In the genomic region with DNA sequence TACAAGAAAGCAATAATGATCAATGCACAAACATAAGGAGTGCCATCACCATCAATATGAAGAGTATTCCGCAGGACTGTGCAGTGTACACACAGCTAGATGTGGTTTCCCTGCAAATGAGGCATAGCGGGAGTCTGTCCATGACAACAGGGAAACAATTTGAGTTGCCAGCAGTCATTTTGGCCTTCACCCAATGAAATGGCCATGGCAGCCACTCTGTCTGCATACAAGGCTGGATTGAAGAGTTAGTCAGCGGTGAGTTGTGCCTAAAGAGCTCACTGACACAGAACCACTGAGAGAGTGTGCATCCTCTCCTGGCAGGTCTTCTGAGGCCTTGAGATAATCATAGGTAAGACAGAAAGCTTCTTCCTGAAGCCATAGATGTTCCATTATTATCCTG, we compare ENCODE assay signal across 13 cellular contexts.
DNase-seq lines count a peak whose midpoint lies in the region; ATAC-seq, FAIRE-seq and TF ChIP-seq lines count a peak whose summit lies in the region.
"Had no signal": no experiment of that assay in that cellular context is flagged by ENCODE, and none has a peak within 500 bp of the region (broad histone marks: within the 10 kb centered on the region; RNA-seq: fewer than 3 reads in every experiment).

No MANE protein-coding gene starts in this region.

- no peak overlapping the region for H2BK5ac ChIP-seq in IMR-90 (ENCODE audit: low read depth, low read length, poor library complexity, severe bottlenecking)

- CTCF ChIA-PET in IMR-90 (lab: Yijun Ruan, JAX), result no interaction called here
- CTCF ChIA-PET in activated CD8-positive, alpha-beta memory T cell treated with anti-CD3 and anti-CD28 coated beads, Interleukin-2, amount 10 ng/mL, durations not matched to agents 7 days and 5 days (lab: Charles Lee), result no interaction called here

- in situ Hi-C loops in IMR-90 (cut with MboI; ENCODE audit: low sequenced_read_pairs), result no loop called here

- H2AK5ac ChIP-seq in IMR-90 (ENCODE audit: low read depth, low read length), result no peak overlapping the region

- dilution Hi-C loops in IMR-90 (cut with HindIII; ENCODE audit: low sequenced_read_pairs, unreplicated experiment), result no loop called here

- FAIRE-seq in islet of Langerhans (lab: Jason Lieb, UNC), result peak; percentile 97

- no peaks in the 10 kb centered on the region for H3K36me3 Mint-ChIP-seq in activated CD8-positive, alpha-beta memory T cell treated with anti-CD3 and anti-CD28 coated beads, Interleukin-2, amount 10 ng/mL, durations not matched to agents 7 days and 5 days
- H3K36me3 Mint-ChIP-seq: CD8-positive, alpha-beta memory T cell; naive B cell had no signal

- POLR2A ChIA-PET in IMR-90 (lab: Charles Lee; ENCODE audit: unreplicated experiment), result no interaction called here

- H3K27me3 ChIP-seq in IMR-90 (ENCODE audit: control insufficient read depth, insufficient read depth, low read length), result no peaks in the 10 kb centered on the region
- H3K27me3 ChIP-seq: hepatocyte had no signal

- no peak overlapping the region for H4K5ac ChIP-seq in IMR-90 (ENCODE audit: low read depth, low read length)

- no peaks in the 10 kb centered on the region for H3K4me1 Mint-ChIP-seq in activated CD8-positive, alpha-beta memory T cell treated with anti-CD3 and anti-CD28 coated beads, Interleukin-2, amount 10 ng/mL, durations not matched to agents 7 days and 5 days
- H3K4me1 Mint-ChIP-seq: CD8-positive, alpha-beta memory T cell; naive B cell had no signal

- H3K23ac ChIP-seq in IMR-90 (ENCODE audit: low read depth, low read length), result no peak overlapping the region

- H3K27ac Mint-ChIP-seq in activated CD8-positive, alpha-beta memory T cell treated with anti-CD3 and anti-CD28 coated beads, Interleukin-2, amount 10 ng/mL, durations not matched to agents 7 days and 5 days, result no peak overlapping the region
- H3K27ac Mint-ChIP-seq: CD8-positive, alpha-beta memory T cell; naive B cell had no signal

- no peaks in the 10 kb centered on the region for H3K9me3 ChIP-seq in IMR-90 (ENCODE audit: control insufficient read depth, insufficient read depth, low read length)

- no peak overlapping the region for H3K14ac ChIP-seq in IMR-90 (replicated peaks; ENCODE audit: low read depth, low read length)

- H3K9me3 Mint-ChIP-seq in activated CD8-positive, alpha-beta memory T cell treated with anti-CD3 and anti-CD28 coated beads, Interleukin-2, amount 10 ng/mL, durations not matched to agents 7 days and 5 days (ENCODE audit: low read depth), result peaks cover 6% of the 10 kb centered on the region

- no peak overlapping the region for H3K4me3 Mint-ChIP-seq in activated CD8-positive, alpha-beta memory T cell treated with anti-CD3 and anti-CD28 coated beads, Interleukin-2, amount 10 ng/mL, durations not matched to agents 7 days and 5 days
- H3K4me3 Mint-ChIP-seq: CD8-positive, alpha-beta memory T cell; naive B cell had no signal

- no peak overlapping the region for H3K27ac ChIP-seq in IMR-90 (ENCODE audit: insufficient read depth, low read length)
- H3K27ac ChIP-seq: hepatocyte had no signal

- peak; percentile 49 for ATAC-seq in IMR-90 (ENCODE audit: low read depth)
- no peak for ATAC-seq in activated CD8-positive, alpha-beta memory T cell treated with anti-CD3 and anti-CD28 coated beads, Interleukin-2, amount 10 ng/mL, durations not matched to agents 7 days and 5 days
- ATAC-seq in HG03045 (IDR thresholded peaks at IDR 0.05; ENCODE audit: unreplicated experiment), result no peak

- H3K36me3 ChIP-seq in IMR-90 (ENCODE audit: control insufficient read depth, insufficient read depth, low read length), result no peaks in the 10 kb centered on the region

- H3K4me1 ChIP-seq in IMR-90 (ENCODE audit: control insufficient read depth, insufficient read depth, low read length), result no peaks in the 10 kb centered on the region

- TF ChIP-seq CTCF in AG09309 (IDR thresholded peaks at IDR 0.05; ENCODE audit: control insufficient read depth, insufficient read depth, low read depth, low read length, missing control alignments) (no peak), IMR-90 (conservative IDR thresholded peaks at IDR 0.05; ENCODE audit: low read depth, low read length) (no peak)

- H3K56ac ChIP-seq in IMR-90 (ENCODE audit: extremely low read depth, insufficient read depth, low read length), result no peak overlapping the region

- no peak overlapping the region for H3K4me2 ChIP-seq in IMR-90 (ENCODE audit: low read depth, low read length)
- H3K4me2 ChIP-seq: hepatocyte had no signal

- H3K4ac ChIP-seq in IMR-90 (ENCODE audit: low read depth, low read length), result no peak overlapping the region

- H3K4me3 ChIP-seq in AG09309 (ENCODE audit: control insufficient read depth, low read depth, low read length), result no peak overlapping the region
- H3K4me3 ChIP-seq in IMR-90 (ENCODE audit: insufficient read depth, low read depth, low read length), result no peak overlapping the region
- H3K4me3 ChIP-seq: hepatocyte had no signal

- H3K27me3 Mint-ChIP-seq in activated CD8-positive, alpha-beta memory T cell treated with anti-CD3 and anti-CD28 coated beads, Interleukin-2, amount 10 ng/mL, durations not matched to agents 7 days and 5 days, result no peaks in the 10 kb centered on the region
- H3K27me3 Mint-ChIP-seq: naive B cell had no signal

- no peaks in the 10 kb centered on the region; the same call in 1 of the 2 replicates for H3K9me1 ChIP-seq in IMR-90 (ENCODE audit: insufficient read depth, low read length)

- H3K18ac ChIP-seq in IMR-90 (ENCODE audit: low read depth, low read length), result no peak overlapping the region

- H4K91ac ChIP-seq in IMR-90 (ENCODE audit: insufficient read depth, low read depth, low read length), result no peak overlapping the region

- no peak overlapping the region for H4K8ac ChIP-seq in IMR-90 (ENCODE audit: low read depth in 2 of 2, low read length in 2 of 2)

- 40% methylated on average over 2 of the region's 3 CpGs; no CpG with 5 or more reads in 1 of the 2 experiments for WGBS in IMR-90 (ENCODE audit: extremely low coverage in 2 of 2, insufficient read length in 1 of 2), 2 experiments

- H2AFZ ChIP-seq in IMR-90 (replicated peaks; ENCODE audit: low read length, poor library complexity), result peak overlapping the region; percentile 65
- H2AFZ ChIP-seq: hepatocyte had no signal

- no peaks in the 10 kb centered on the region for H4K20me1 ChIP-seq in IMR-90 (ENCODE audit: insufficient read depth, low read length)

- no peak overlapping the region for H2BK15ac ChIP-seq in IMR-90 (ENCODE audit: low read depth, low read length)

- intact Hi-C loops in IMR-90 (cut with micrococcal nuclease), result no loop called here

- H2BK120ac ChIP-seq in IMR-90 (ENCODE audit: low read depth, low read length), result no peak overlapping the region

- no peak overlapping the region for H2BK20ac ChIP-seq in IMR-90 (ENCODE audit: low read depth, low read length)

- no TSS peak for BruUV-seq in IMR-90 (replicated peaks; lab: Mats Ljungman, UMichigan)

- no peak overlapping the region for H2AK9ac ChIP-seq in IMR-90 (replicated peaks; ENCODE audit: low read depth, low read length, poor library complexity)

- H3K9ac ChIP-seq in IMR-90 (ENCODE audit: low read depth, low read length), result no peak overlapping the region

- no peaks in the 10 kb centered on the region for H3K79me1 ChIP-seq in IMR-90 (ENCODE audit: low read depth in 1 of 2, low read length in 2 of 2)

- DNase-seq in AG09309 (ENCODE audit: low read depth) (peak; percentile 53), IMR-90 (peak; percentile 74), astrocyte of the hippocampus (ENCODE audit: low read depth, low spot score) (peak; percentile 95), NCI-H82 (lab: John Stamatoyannopoulos, UW) (no peak), epidermal melanocyte (ENCODE audit: insufficient read length, low spot score) (no peak)
- no peak for DNase-seq in activated CD8-positive, alpha-beta memory T cell treated with anti-CD3 and anti-CD28 coated beads, Interleukin-2, amount 10 ng/mL, durations not matched to agents 7 days and 5 days
- DNase-seq: CD8-positive, alpha-beta memory T cell; Kasumi-1; naive B cell; stimulated activated naive CD4-positive, alpha-beta T cell had no signal

- no peak for TF ChIP-seq RAD21 in IMR-90 (IDR thresholded peaks at IDR 0.05; ENCODE audit: low read length)

- no peak for TF ChIP-seq POLR2A in IMR-90 (IDR thresholded peaks at IDR 0.05; ENCODE audit: low read depth, low read length)

TF ChIP-seq in IMR-90, 13 proteins besides CTCF, POLR2A, EP300 and RAD21:
- TF ChIP-seq CEBPB (IDR thresholded peaks at IDR 0.05; ENCODE audit: low read depth, low read length), result no peak
- no peak for TF ChIP-seq NFE2L2 (IDR thresholded peaks at IDR 0.05; ENCODE audit: low read depth, low read length)
- TF ChIP-seq RFX5 (IDR thresholded peaks at IDR 0.05; ENCODE audit: low read depth, low read length), result no peak
- no peak for TF ChIP-seq MAZ (IDR thresholded peaks at IDR 0.05; ENCODE audit: borderline replicate concordance, low read depth, low read length)
- TF ChIP-seq MAFK (IDR thresholded peaks at IDR 0.05; ENCODE audit: low read depth, low read length), result no peak
- TF ChIP-seq CHD1 (IDR thresholded peaks at IDR 0.05; ENCODE audit: low read depth, low read length), result no peak
- no peak for TF ChIP-seq BHLHE40 (IDR thresholded peaks at IDR 0.05; ENCODE audit: low read depth, low read length)
- TF ChIP-seq MXI1 (IDR thresholded peaks at IDR 0.05; ENCODE audit: borderline replicate concordance, low read depth, low read length), result no peak
- no peak for TF ChIP-seq SMC3 (IDR thresholded peaks at IDR 0.05; ENCODE audit: low read depth, low read length)
- no peak for TF ChIP-seq FOS (IDR thresholded peaks at IDR 0.05; ENCODE audit: low read depth, low read length)
- no peak for TF ChIP-seq RCOR1 (IDR thresholded peaks at IDR 0.05; ENCODE audit: insufficient replicate concordance, low read length)
- TF ChIP-seq, protein P1, sequence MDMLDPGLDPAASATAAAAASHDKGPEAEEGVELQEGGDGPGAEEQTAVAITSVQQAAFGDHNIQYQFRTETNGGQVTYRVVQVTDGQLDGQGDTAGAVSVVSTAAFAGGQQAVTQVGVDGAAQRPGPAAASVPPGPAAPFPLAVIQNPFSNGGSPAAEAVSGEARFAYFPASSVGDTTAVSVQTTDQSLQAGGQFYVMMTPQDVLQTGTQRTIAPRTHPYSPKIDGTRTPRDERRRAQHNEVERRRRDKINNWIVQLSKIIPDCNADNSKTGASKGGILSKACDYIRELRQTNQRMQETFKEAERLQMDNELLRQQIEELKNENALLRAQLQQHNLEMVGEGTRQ (IDR thresholded peaks at IDR 0.05; ENCODE audit: low read depth, low read length), result no peak
TF ChIP-seq in IMR-90: peak in this region for 0.

Comparison
In these comparisons a context has a peak if more than half of its experiments do, and no peak if none do; other contexts are left out.
1. DNase-seq: peak in AG09309 (single experiment), IMR-90 (single experiment) and astrocyte of the hippocampus (single experiment); none in NCI-H82 (single experiment), activated CD8-positive, alpha-beta memory T cell treated with anti-CD3 and anti-CD28 coated beads, Interleukin-2, amount 10 ng/mL, durations not matched to agents 7 days and 5 days (single experiment) and epidermal melanocyte (single experiment).